In genomic region chr22:47393191-47393590, GRCh38 we compare ENCODE assay signal across 18 cellular contexts.
A peak's percentile ranks its signal among the peaks of the same experiment; 100 is the strongest.
DNase-seq lines count a peak whose midpoint lies in the region; ATAC-seq and TF ChIP-seq lines count a peak whose summit lies in the region.
"Had no signal": no experiment of that assay in that cellular context is flagged by ENCODE, and none has a peak within 500 bp of the region (broad histone marks: within the 10 kb centered on the region; RNA-seq: fewer than 3 reads in every experiment).

No MANE protein-coding gene starts in this region.

- H3K79me2 ChIP-seq in osteoblast (ENCODE audit: insufficient read depth, low read length): no peaks in the 10 kb centered on the region

- TF ChIP-seq CTCF in chondrocyte (IDR thresholded peaks at IDR 0.05): no peak
- no peak for TF ChIP-seq CTCF in osteoblast (IDR thresholded peaks at IDR 0.05; ENCODE audit: extremely low read depth, low read depth, low read length)
- TF ChIP-seq CTCF in upper lobe of right lung (IDR thresholded peaks at IDR 0.05): no peak
- no peak for TF ChIP-seq CTCF in endodermal cell (conservative IDR thresholded peaks at IDR 0.05)

- no peak overlapping the region for H3K9ac ChIP-seq in endodermal cell (ENCODE audit: extremely low read depth, low read length, poor library complexity, severe bottlenecking)
- H3K9ac ChIP-seq: GM23248 had no signal

- WGBS in endodermal cell (ENCODE audit: insufficient coverage in 1 of 2, insufficient read length in 1 of 2), 2 experiments: 75 to 79% methylated on average over 4 to 9 of the region's 9 CpGs

- H3K9me3 ChIP-seq in osteoblast (ENCODE audit: low read depth, low read length) (no peaks in the 10 kb centered on the region), upper lobe of right lung (no peaks in the 10 kb centered on the region), endodermal cell (ENCODE audit: control insufficient read depth, low read length) (peaks cover 44% of the 10 kb centered on the region)

- no peak overlapping the region for H3K4me2 ChIP-seq in osteoblast (ENCODE audit: insufficient read depth, low read length)

- H3K4me1 ChIP-seq in osteoblast (ENCODE audit: insufficient read depth, low read length) (no peaks in the 10 kb centered on the region), upper lobe of right lung (no peaks in the 10 kb centered on the region), endodermal cell (ENCODE audit: control insufficient read depth, insufficient read depth, low read length) (no peaks in the 10 kb centered on the region)

- H3K36me3 Mint-ChIP-seq in chondrocyte (ENCODE audit: low read depth) (peaks cover 1% of the 10 kb centered on the region), endodermal cell (ENCODE audit: low read depth) (no peaks in the 10 kb centered on the region)
- H3K36me3 Mint-ChIP-seq: CD8-positive, alpha-beta T cell had no signal

- peak; percentile 54 for DNase-seq in ELF-1 (ENCODE audit: low read depth, low spot score)
- peak; percentile 56 for DNase-seq in chondrocyte (ENCODE audit: low spot score)
- peak; percentile 74 for DNase-seq in osteoblast (ENCODE audit: insufficient read length, low spot score, missing footprints)
- peak; percentile 58 for DNase-seq in upper lobe of right lung
- DNase-seq in endodermal cell: no peak
- DNase-seq in NCI-H2196 treated with DMSO at 0.1 percent for 48 hours (lab: John Stamatoyannopoulos, UW; ENCODE audit: unreplicated experiment): no peak
- DNase-seq in midbrain (lab: John Stamatoyannopoulos, UW): no peak
- DNase-seq: CD8-positive, alpha-beta T cell; COR-L47; DMS153; DMS79 treated with DMSO at 0.1 percent for 48 hours; EL; GDM1; GM23248; IMR-90 had no signal

- H3K27ac Mint-ChIP-seq in chondrocyte (ENCODE audit: unreplicated experiment) (no peak overlapping the region), endodermal cell (no peak overlapping the region)
- H3K27ac Mint-ChIP-seq: B cell; CD8-positive, alpha-beta T cell had no signal

- H4K20me1 ChIP-seq in osteoblast (ENCODE audit: insufficient read depth, low read length): no peaks in the 10 kb centered on the region

- H3K9me3 Mint-ChIP-seq in chondrocyte (ENCODE audit: low read depth) (peaks cover under 1% of the 10 kb centered on the region), endodermal cell (peaks cover 35% of the 10 kb centered on the region)
- H3K9me3 Mint-ChIP-seq: CD8-positive, alpha-beta T cell had no signal

- intact Hi-C loops in upper lobe of right lung (cut with DNase I): no loop called here

- H3K36me3 ChIP-seq in osteoblast (ENCODE audit: insufficient read depth, low read length) (no peaks in the 10 kb centered on the region), upper lobe of right lung (no peaks in the 10 kb centered on the region), endodermal cell (ENCODE audit: control insufficient read depth, insufficient read depth, low read length) (no peaks in the 10 kb centered on the region)

- H3K4me1 Mint-ChIP-seq in chondrocyte (ENCODE audit: low read depth): no peaks in the 10 kb centered on the region
- H3K4me1 Mint-ChIP-seq in endodermal cell: no peaks in the 10 kb centered on the region
- H3K4me1 Mint-ChIP-seq: B cell had no signal

- ATAC-seq in upper lobe of right lung: no peak
- ATAC-seq: CD8-positive, alpha-beta T cell; HCT116 had no signal

- no peak overlapping the region for H3K27ac ChIP-seq in osteoblast (ENCODE audit: low read depth, low read length)
- no peak overlapping the region for H3K27ac ChIP-seq in upper lobe of right lung
- no peak overlapping the region for H3K27ac ChIP-seq in endodermal cell (ENCODE audit: low read depth, low read length)
- H3K27ac ChIP-seq: C4-2B, GM23248 had no signal

- H3K27me3 ChIP-seq in osteoblast (ENCODE audit: insufficient read depth, low read length) (no peaks in the 10 kb centered on the region), upper lobe of right lung (no peaks in the 10 kb centered on the region), endodermal cell (ENCODE audit: control insufficient read depth, insufficient read depth, low read length, poor library complexity, severe bottlenecking) (no peaks in the 10 kb centered on the region)

- no peak overlapping the region for H2AFZ ChIP-seq in osteoblast (ENCODE audit: low read length)
- H2AFZ ChIP-seq: GM23248 had no signal

- H3K4me3 Mint-ChIP-seq in chondrocyte (ENCODE audit: unreplicated experiment): no peak overlapping the region
- no peak overlapping the region for H3K4me3 Mint-ChIP-seq in endodermal cell
- H3K4me3 Mint-ChIP-seq: B cell; CD8-positive, alpha-beta T cell had no signal

- H3K27me3 Mint-ChIP-seq in chondrocyte (ENCODE audit: low read depth): no peaks in the 10 kb centered on the region
- H3K27me3 Mint-ChIP-seq in endodermal cell (ENCODE audit: insufficient read depth): no peaks in the 10 kb centered on the region
- H3K27me3 Mint-ChIP-seq: B cell had no signal

- no peak overlapping the region for H3K4me3 ChIP-seq in osteoblast (ENCODE audit: insufficient read depth, low read length)
- no peak overlapping the region for H3K4me3 ChIP-seq in upper lobe of right lung
- H3K4me3 ChIP-seq in endodermal cell (ENCODE audit: low read length): no peak overlapping the region
- H3K4me3 ChIP-seq: GM23248 had no signal

Comparison
In these comparisons a context has a peak if more than half of its experiments do, and no peak if none do; other contexts are left out.
1. DNase-seq: peak in ELF-1 (single experiment), chondrocyte (single experiment), osteoblast (single experiment) and upper lobe of right lung (single experiment); none in endodermal cell (single experiment), NCI-H2196 treated with DMSO at 0.1 percent for 48 hours (single experiment) and midbrain (single experiment).